8 cellular contexts compared by ENCODE assay signal in the genomic region with DNA sequence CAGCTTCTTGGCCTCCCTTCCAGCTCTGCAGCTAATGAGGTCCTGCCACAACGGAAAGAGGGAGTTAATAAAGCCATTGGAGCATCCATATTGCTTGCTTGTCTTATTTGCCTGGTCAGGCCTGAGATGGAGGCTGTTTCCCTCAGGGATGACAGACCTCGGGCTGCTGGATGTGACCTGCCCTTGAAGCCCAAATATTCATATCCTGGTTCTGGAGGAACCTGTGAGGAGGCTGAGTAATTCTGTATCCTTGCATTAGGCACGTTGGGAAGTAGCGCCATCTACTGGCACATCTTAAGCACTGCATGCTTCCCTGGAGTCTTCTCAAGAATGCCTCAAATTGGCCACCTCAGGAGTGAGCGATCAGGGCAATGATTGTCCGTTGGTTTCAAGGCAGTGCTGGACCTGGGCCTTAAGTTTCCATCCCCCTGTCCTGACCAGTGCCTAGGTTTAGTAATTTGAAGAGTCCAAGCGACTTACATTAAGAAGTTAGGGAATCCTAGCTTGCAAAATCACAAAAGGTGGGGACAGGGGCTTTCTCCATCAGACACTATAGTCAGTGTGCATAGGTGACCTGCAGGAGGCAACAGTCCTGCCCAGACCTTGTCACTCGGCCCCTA. TPM values are rescaled to one million over a fixed set of nuclear protein-coding genes. Genes with fewer than 3 reads are reported as not detected.
DNase-seq lines count a peak whose midpoint lies in the region; ATAC-seq and TF ChIP-seq lines count a peak whose summit lies in the region.

No MANE protein-coding gene starts in this region.

- H3K9me3 ChIP-seq in SJSA1 (replicated peaks) (no peaks in the 10 kb centered on the region), upper lobe of right lung (no peaks in the 10 kb centered on the region)

- H3K27ac ChIP-seq in SJSA1, result no peak overlapping the region
- H3K27ac ChIP-seq in upper lobe of right lung, result no peak overlapping the region

- TF ChIP-seq CTCF in upper lobe of right lung (IDR thresholded peaks at IDR 0.05), result peak; percentile 99

- H3K4me1 ChIP-seq in SJSA1 (replicated peaks) (no peaks in the 10 kb centered on the region), upper lobe of right lung (peaks cover 8% of the 10 kb centered on the region)

- H3K27me3 ChIP-seq in SJSA1 (replicated peaks), result no peaks in the 10 kb centered on the region
- no peaks in the 10 kb centered on the region for H3K27me3 ChIP-seq in upper lobe of right lung

- DNase-seq in AG08396 (ENCODE audit: low spot score) (peak; percentile 71), M059J (ENCODE audit: low read depth) (peak; percentile 74), SJSA1 (ENCODE audit: low read depth in 1 of 2, low spot score in 2 of 2) (peak; percentile 47 to 67), glomerular visceral epithelial cell (ENCODE audit: extremely low spot score) (peak; percentile 79), posterior cingulate gyrus (peak; percentile 47 to 95 (median 77)), upper lobe of right lung (no peak)
- peak; percentile 72 for DNase-seq in activated naive CD4-positive, alpha-beta T cell treated with Interleukin-2 at 50 U/mL for 16 hours

- H3K36me3 ChIP-seq in SJSA1, result peaks cover 37% of the 10 kb centered on the region
- H3K36me3 ChIP-seq in upper lobe of right lung, result peaks cover 52% of the 10 kb centered on the region

- ATAC-seq in GM18870 (IDR thresholded peaks at IDR 0.05; ENCODE audit: unreplicated experiment) (peak; percentile 60), upper lobe of right lung (peak; percentile 97)

- intact Hi-C loops in posterior cingulate gyrus (cut with DNase I) (loop anchor here (5.0 kb wide), 2 partner anchors 58 to 208 kb away; no protein-coding TSS in a partner anchor), upper lobe of right lung (cut with DNase I) (loop anchor here (5.0 kb wide), 1 partner anchor 53 kb away; no protein-coding TSS in a partner anchor)

- H3K4me3 ChIP-seq in SJSA1 (no peak overlapping the region), upper lobe of right lung (no peak overlapping the region)

RNA-seq across cellular contexts. Expression of a gene that starts 13.8 kb away (rescaled TPM):
- 104 and 120 TPM in 2 replicates for total RNA-seq in M059J (2014; rRNA removed; shearing (Covaris generic))
- 141 and 151 TPM in 2 replicates for total RNA-seq in SJSA1 (2014; rRNA removed; shearing (Covaris generic))
- total RNA-seq in upper lobe of right lung, result 49.8 TPM

RNA-seq across cellular contexts. Expression of a gene that starts 19.4 kb away (rescaled TPM):
- total RNA-seq in M059J (2014; rRNA removed; shearing (Covaris generic)), result 71.2 and 88.4 TPM in 2 replicates
- 49.8 and 99.3 TPM in 2 replicates for total RNA-seq in SJSA1 (2014; rRNA removed; shearing (Covaris generic))
- 167 TPM for total RNA-seq in upper lobe of right lung

RNA-seq across cellular contexts. Expression of a gene that starts 48.4 kb away (rescaled TPM):
- 826 and 917 TPM in 2 replicates for total RNA-seq in M059J (2014; rRNA removed; shearing (Covaris generic))
- total RNA-seq in SJSA1 (2014; rRNA removed; shearing (Covaris generic)), result 661 and 828 TPM in 2 replicates
- total RNA-seq in upper lobe of right lung, result 401 TPM

RNA-seq across cellular contexts. Expression of a gene that starts 53.8 kb away (rescaled TPM):
- 0.10 TPM in 2 replicates for total RNA-seq in M059J (2014; rRNA removed; shearing (Covaris generic))
- total RNA-seq in SJSA1 (2014; rRNA removed; shearing (Covaris generic)), result 0.34 TPM in 1 of 2 replicates, not detected in the other
- total RNA-seq in upper lobe of right lung, result 5.0 TPM
